8 cellular contexts compared by ENCODE assay signal in genomic region chr2:152175012-152175367, GRCh38. TPM values are rescaled to one million over a fixed set of nuclear protein-coding genes. Genes with fewer than 3 reads are reported as not detected.
DNase-seq lines count a peak whose midpoint lies in the region; ATAC-seq and TF ChIP-seq lines count a peak whose summit lies in the region.

No MANE protein-coding gene starts in this region.

- H3K36me3 ChIP-seq in iPS-15b (ENCODE audit: control insufficient read depth, insufficient read depth, low read length) (no peaks in the 10 kb centered on the region), stomach (no peaks in the 10 kb centered on the region)

- H3K27ac Mint-ChIP-seq in activated CD4-positive, alpha-beta memory T cell treated with anti-CD3 and anti-CD28 coated beads for 36 hours, result peak overlapping the region; percentile 99

- POLR2A ChIA-PET in AG04449 (lab: Yijun Ruan, JAX), result interaction anchor here (1.3 to 1.8 kb wide), 5 partner anchors 21 to 542 kb away, joined by 3 to 6 read pairs (median 3); partner anchors contain the start of gene PRPF40A
- POLR2A ChIA-PET in activated CD4-positive, alpha-beta memory T cell treated with anti-CD3 and anti-CD28 coated beads for 36 hours (lab: Charles Lee), result no interaction called here

- H3K9me3 ChIP-seq in iPS-15b (ENCODE audit: control insufficient read depth, insufficient read depth, low read length), result no peaks in the 10 kb centered on the region
- no peaks in the 10 kb centered on the region for H3K9me3 ChIP-seq in stomach

- H3K27me3 ChIP-seq in iPS-15b (ENCODE audit: control insufficient read depth, insufficient read depth, low read length) (no peaks in the 10 kb centered on the region), stomach (no peaks in the 10 kb centered on the region)

- peak overlapping the region; percentile 92 to 98 (median 95) for H3K27ac ChIP-seq in stomach

- H3K4me3 ChIP-seq in AG04449 (ENCODE audit: low read depth, low read length), result peak overlapping the region; percentile 98
- peak overlapping the region; percentile 95 for H3K4me3 ChIP-seq in iPS-15b (ENCODE audit: low read depth, low read length)
- H3K4me3 ChIP-seq in stomach, result peak overlapping the region; percentile 64 to 89 (median 80)

- peak overlapping the region; percentile 93 for H3K9ac ChIP-seq in iPS-15b (ENCODE audit: low read depth, low read length)

- H3K4me1 Mint-ChIP-seq in activated CD4-positive, alpha-beta memory T cell treated with anti-CD3 and anti-CD28 coated beads for 36 hours (ENCODE audit: low read depth), result peaks cover 28% of the 10 kb centered on the region

- no peaks in the 10 kb centered on the region for H3K9me3 Mint-ChIP-seq in activated CD4-positive, alpha-beta memory T cell treated with anti-CD3 and anti-CD28 coated beads for 36 hours

- H3K27me3 Mint-ChIP-seq in activated CD4-positive, alpha-beta memory T cell treated with anti-CD3 and anti-CD28 coated beads for 36 hours, result peaks cover 3% of the 10 kb centered on the region

- WGBS in stomach, 5 donors, result 0 to 1% (median 1%) methylated on average over 10 of the region's 10 CpGs

- CTCF ChIA-PET in AG04449 (lab: Yijun Ruan, JAX), result interaction anchor here (0.9 to 12.1 kb wide), 14 partner anchors 7 to 543 kb away, joined by 3 to 169 read pairs (median 10); partner anchors contain the start of gene PRPF40A
- CTCF ChIA-PET in activated CD4-positive, alpha-beta memory T cell treated with anti-CD3 and anti-CD28 coated beads for 36 hours (lab: Charles Lee), result interaction anchor here (1.2 to 4.3 kb wide), 4 partner anchors 14 to 569 kb away, joined by 3 to 63 read pairs (median 6); no protein-coding TSS in a partner anchor

- no peak for DNase-seq in AG04449 (ENCODE audit: low read depth, low spot score)
- DNase-seq in activated CD4-positive, alpha-beta memory T cell treated with anti-CD3 and anti-CD28 coated beads for 36 hours, result no peak
- DNase-seq in stomach, result no peak
- DNase-seq in activated CD4-positive, alpha-beta T cell treated with anti-CD3 and anti-CD28 coated beads, Interleukin-2, amount 50 U/mL, for 1 hour, result no peak
- no peak for DNase-seq in NCI-H2227 treated with DMSO at 0.1 percent for 48 hours (lab: John Stamatoyannopoulos, UW)

- no peak for TF ChIP-seq POLR2A in stomach (IDR thresholded peaks at IDR 0.05)

- ATAC-seq in GM18909 (IDR thresholded peaks at IDR 0.05; ENCODE audit: poor library complexity, unreplicated experiment) (peak; percentile 32), HG03159 (IDR thresholded peaks at IDR 0.05; ENCODE audit: unreplicated experiment) (peak; percentile 20)

- intact Hi-C loops in activated CD4-positive, alpha-beta memory T cell treated with anti-CD3 and anti-CD28 coated beads for 36 hours (cut with micrococcal nuclease), result loop anchor here (1.0 to 10.0 kb wide), 5 partner anchors 9 to 890 kb away; partner anchors contain the start of genes ARL5A, ARL6IP6, CACNB4 and NMI
- intact Hi-C loops in stomach (cut with DNase I; ENCODE audit: low total_unique reads), result no loop called here

- peaks cover 5% of the 10 kb centered on the region for H3K36me3 Mint-ChIP-seq in activated CD4-positive, alpha-beta memory T cell treated with anti-CD3 and anti-CD28 coated beads for 36 hours

- H3K4me1 ChIP-seq in iPS-15b (ENCODE audit: control insufficient read depth, insufficient read depth, low read length) (no peaks in the 10 kb centered on the region), stomach (peaks cover 27 to 58% (median 47%) of the 10 kb centered on the region in 4 donors)

- no peak for TF ChIP-seq CTCF in AG04449 (IDR thresholded peaks at IDR 0.05; ENCODE audit: insufficient read depth, low read length, missing control alignments)
- TF ChIP-seq CTCF in stomach (IDR thresholded peaks at IDR 0.05), result no peak

- H3K4me3 Mint-ChIP-seq in activated CD4-positive, alpha-beta memory T cell treated with anti-CD3 and anti-CD28 coated beads for 36 hours, result peak overlapping the region; percentile 96

- no peak for TF ChIP-seq EP300 in stomach (IDR thresholded peaks at IDR 0.05)

RNA-seq across cellular contexts. Expression of gene STAM2, which starts 0.6 kb away (rescaled TPM):
- total RNA-seq in activated CD4-positive, alpha-beta memory T cell treated with anti-CD3 and anti-CD28 coated beads for 36 hours, result 10 to 100 TPM; 16.4 to 17.6 TPM
- 10 to 100 TPM in 4 of 5 donors, 1 to 10 TPM in 1; 4.9 to 55.3 (median 32.6) TPM for total RNA-seq in stomach
- polyA plus RNA-seq in stomach, result 1 to 10 TPM; 7.0 to 9.9 (median 7.6) TPM
